9 cellular contexts compared by ENCODE assay signal in the genomic region with DNA sequence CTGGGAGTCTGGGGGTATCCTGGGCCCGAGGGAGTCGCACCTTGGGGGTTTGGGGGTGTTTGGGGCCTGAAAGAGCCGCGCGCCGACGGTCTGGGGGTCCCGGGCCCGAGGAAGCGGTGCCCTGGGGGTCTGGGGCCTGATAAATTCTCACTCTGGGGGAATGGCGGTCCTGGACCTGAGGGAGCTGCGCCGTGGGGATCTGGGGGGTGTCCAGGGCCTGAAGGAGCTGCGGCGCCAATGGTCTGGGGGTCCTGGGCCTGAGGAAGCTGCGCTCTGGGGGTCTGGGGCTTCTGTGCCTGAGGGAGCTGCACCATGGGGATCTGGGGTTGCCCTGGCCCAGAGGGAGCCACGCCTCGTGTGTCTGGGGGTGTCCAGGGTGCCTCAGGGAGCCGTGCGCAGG. TPM values are rescaled to one million over a fixed set of nuclear protein-coding genes. Genes with fewer than 3 reads are reported as not detected.
DNase-seq lines count a peak whose midpoint lies in the region; ATAC-seq and TF ChIP-seq lines count a peak whose summit lies in the region.
"Had no signal": no experiment of that assay in that cellular context is flagged by ENCODE, and none has a peak within 500 bp of the region (broad histone marks: within the 10 kb centered on the region; RNA-seq: fewer than 3 reads in every experiment).

No MANE protein-coding gene starts in this region.

- H3K27ac ChIP-seq in heart right ventricle (peak overlapping the region in 6 of 10 donors; percentile 50 to 93 (median 82)), brain microvascular endothelial cell (peak overlapping the region; percentile 20), urinary bladder (ENCODE audit: low read depth) (no peak overlapping the region)

- H3K27ac Mint-ChIP-seq in mesothelial cell of epicardium: peak overlapping the region; percentile 53

- H3K4me1 ChIP-seq in heart right ventricle (peaks cover 8 to 31% (median 25%) of the 10 kb centered on the region in 9 donors), urinary bladder (ENCODE audit: insufficient read depth) (no peaks in the 10 kb centered on the region)

- peaks cover 2% of the 10 kb centered on the region for H3K36me3 Mint-ChIP-seq in mesothelial cell of epicardium

- 16 to 17% methylated on average over 20 of the region's 20 CpGs for WGBS in heart right ventricle, 2 donors
- 12% methylated on average over 20 of the region's 20 CpGs for WGBS in urinary bladder

- no peaks in the 10 kb centered on the region for H3K9me3 ChIP-seq in heart right ventricle

- ATAC-seq in heart right ventricle: no peak
- no peak for ATAC-seq in Right ventricle myocardium superior (ENCODE audit: poor library complexity)
- ATAC-seq in GM18873 (IDR thresholded peaks at IDR 0.05; ENCODE audit: low FRiP score, unreplicated experiment): no peak

- H3K27me3 ChIP-seq in heart right ventricle (no peaks in the 10 kb centered on the region), brain microvascular endothelial cell (replicated peaks) (no peaks in the 10 kb centered on the region)

- H3K4me1 Mint-ChIP-seq in mesothelial cell of epicardium: peaks cover 18% of the 10 kb centered on the region

- in situ Hi-C loops in brain microvascular endothelial cell (cut with HindIII; ENCODE audit: low pct_ligation_motif_present, low sequenced_read_pairs): no loop called here

- H3K4me3 Mint-ChIP-seq in mesothelial cell of epicardium: peak overlapping the region; percentile 78

- DNase-seq in heart right ventricle (no peak), Right ventricle myocardium superior (no peak), brain microvascular endothelial cell (no peak), mesothelial cell of epicardium (ENCODE audit: low spot score in 2 of 2, unreplicated experiment in 2 of 2) (no peak), NCI-H187 treated with DMSO at 0.1 percent for 48 hours (lab: John Stamatoyannopoulos, UW) (no peak), Kasumi-1 (lab: John Stamatoyannopoulos, UW) (no peak)
- DNase-seq: activated effector memory CD4-positive, alpha-beta T cell treated with Interleukin-2 at 50 U/mL for 16 hours had no signal

- intact Hi-C loops in heart right ventricle (cut with DNase I) (no loop called here), Right ventricle myocardium superior (cut with DNase I) (no loop called here)

- H3K4me3 ChIP-seq in heart right ventricle (peak overlapping the region; percentile 84 to 100 (median 94)), brain microvascular endothelial cell (ENCODE audit: low read depth, low read length) (peak overlapping the region; percentile 75), urinary bladder (ENCODE audit: low read depth, low read length) (peak overlapping the region; percentile 93)

- H3K9me3 Mint-ChIP-seq in mesothelial cell of epicardium: no peaks in the 10 kb centered on the region

- no peaks in the 10 kb centered on the region for H3K27me3 Mint-ChIP-seq in mesothelial cell of epicardium (ENCODE audit: low read depth)

- TF ChIP-seq CTCF in heart right ventricle (IDR thresholded peaks at IDR 0.05): no peak
- TF ChIP-seq CTCF in brain microvascular endothelial cell (IDR thresholded peaks at IDR 0.05; ENCODE audit: low read depth, low read length, missing control alignments): no peak
- no peak for TF ChIP-seq CTCF in mesothelial cell of epicardium (IDR thresholded peaks at IDR 0.05; ENCODE audit: unreplicated experiment)

- H3K36me3 ChIP-seq in heart right ventricle (peaks cover 0 to 31% (median 15%) of the 10 kb centered on the region in 9 donors), brain microvascular endothelial cell (replicated peaks) (peaks cover 22% of the 10 kb centered on the region), urinary bladder (ENCODE audit: insufficient read depth) (peaks cover 3% of the 10 kb centered on the region)

RNA-seq across cellular contexts. Expression of a gene that starts 0.9 kb away (rescaled TPM):
- total RNA-seq in heart right ventricle: 10 to 100 TPM; 20.5 to 39.0 (median 26.7) TPM
- polyA plus RNA-seq in heart right ventricle: 10 to 100 TPM; 32.9 to 40.9 TPM
- 27.8 TPM for total RNA-seq in Right ventricle myocardium superior
- total RNA-seq in mesothelial cell of epicardium: 87.6 to 91.3 TPM (median 88.9 TPM) in 3 replicates
- total RNA-seq in urinary bladder: 22.2 TPM
- polyA plus RNA-seq in urinary bladder: 51.4 TPM

RNA-seq across cellular contexts. Expression of a gene that starts 15.4 kb away (rescaled TPM):
- total RNA-seq in heart right ventricle (100 to 1,000 TPM in 9 of 10 donors, 10 to 100 TPM in 1; 90.6 to 123 (median 104) TPM), Right ventricle myocardium superior (120 TPM), mesothelial cell of epicardium (67.7 to 71.0 TPM (median 69.9 TPM) in 3 replicates), urinary bladder (39.5 TPM)
- polyA plus RNA-seq in heart right ventricle (100 to 1,000 TPM; 127 to 131 TPM), urinary bladder (135 TPM)

RNA-seq across cellular contexts. Expression of a gene that starts 45.3 kb away (rescaled TPM):
- total RNA-seq in heart right ventricle (100 to 1,000 TPM; 143 to 416 (median 198) TPM), Right ventricle myocardium superior (239 TPM), mesothelial cell of epicardium (0.25 to 0.29 TPM (median 0.29 TPM) in 3 replicates), urinary bladder (14.0 TPM)
- polyA plus RNA-seq in heart right ventricle (100 to 1,000 TPM in 1 of 2 donors, 10 to 100 TPM in 1; 42.0 to 225 TPM), urinary bladder (55.7 TPM)

Comparison
In these comparisons a context has a peak if more than half of its experiments do, and no peak if none do; other contexts are left out.
1. RNA of a gene that starts 45.3 kb away (total RNA-seq): 239 TPM in Right ventricle myocardium superior (single experiment), 143 to 416 TPM in heart right ventricle and 14.0 TPM in urinary bladder (single experiment); 0.25 to 0.29 TPM in mesothelial cell of epicardium; every median in the first group is over 10 times any median in the second.
2. Peak in every context shown above with its lines, with median percentiles within 50 percentile points of each other: H3K4me3 ChIP-seq.